10 cellular contexts compared by ENCODE assay signal in genomic region chr11:34600339-34601084, GRCh38. TPM values are rescaled to one million over a fixed set of nuclear protein-coding genes. Genes with fewer than 3 reads are reported as not detected.
DNase-seq lines count a peak whose midpoint lies in the region; ATAC-seq and TF ChIP-seq lines count a peak whose summit lies in the region.
"Had no signal": no experiment of that assay in that cellular context is flagged by ENCODE, and none has a peak within 500 bp of the region (broad histone marks: within the 10 kb centered on the region; RNA-seq: fewer than 3 reads in every experiment).

No MANE protein-coding gene starts in this region.

- no peaks in the 10 kb centered on the region for H3K27me3 Mint-ChIP-seq in WTC11 (ENCODE audit: low read depth)

- H3K4me3 ChIP-seq in right lobe of liver (no peak overlapping the region), upper lobe of left lung (no peak overlapping the region)
- H3K4me3 ChIP-seq: GM12878 had no signal

- H3K9me3 ChIP-seq in right lobe of liver (no peaks in the 10 kb centered on the region), upper lobe of left lung (no peaks in the 10 kb centered on the region)

- H3K36me3 ChIP-seq in right lobe of liver (no peaks in the 10 kb centered on the region), upper lobe of left lung (no peaks in the 10 kb centered on the region)

- ATAC-seq in WTC11 (no peak), right lobe of liver (peak; percentile 91 to 96 (median 92)), upper lobe of left lung (ENCODE audit: low FRiP score in 2 of 2) (peak; percentile 43 to 87)
- ATAC-seq: GM12878 had no signal

- CTCF ChIA-PET in WTC11 (lab: Charles Lee) = interaction anchor here (0.7 to 1.0 kb wide), 2 partner anchors 15 to 37 kb away, joined by 3 read pairs; no protein-coding TSS in a partner anchor

- no peak for TF ChIP-seq EP300 in upper lobe of left lung (IDR thresholded peaks at IDR 0.05)

- no peak for TF ChIP-seq CTCF in WTC11 (IDR thresholded peaks at IDR 0.05)
- TF ChIP-seq CTCF in right lobe of liver (IDR thresholded peaks at IDR 0.05) = no peak
- TF ChIP-seq CTCF in upper lobe of left lung (IDR thresholded peaks at IDR 0.05) = no peak

- H3K4me3 Mint-ChIP-seq in WTC11 = no peak overlapping the region

- WGBS in right lobe of liver (ENCODE audit: insufficient coverage, low coverage, low lambda C conversion rate, missing lambda C conversion rate) = 38% methylated on average over 8 of the region's 11 CpGs
- WGBS in upper lobe of left lung, 2 donors = 38 to 41% methylated on average over 6 to 11 of the region's 11 CpGs

- H3K36me3 Mint-ChIP-seq in WTC11 = no peaks in the 10 kb centered on the region; the same call in 1 of the 2 replicates

- H3K27me3 ChIP-seq in right lobe of liver (no peaks in the 10 kb centered on the region), upper lobe of left lung (no peaks in the 10 kb centered on the region)

- H3K4me1 Mint-ChIP-seq in WTC11 = peaks cover 5% of the 10 kb centered on the region; the same call in 1 of the 2 replicates

- no peak overlapping the region for H3K27ac Mint-ChIP-seq in WTC11

- TF ChIP-seq POLR2A in right lobe of liver (IDR thresholded peaks at IDR 0.05) (no peak), upper lobe of left lung (IDR thresholded peaks at IDR 0.05) (peak in 1 of 4 donors; percentile 41)

- intact Hi-C loops in right lobe of liver (cut with DNase I) = no loop called here

- H3K9me3 Mint-ChIP-seq in WTC11 = peaks cover 12% of the 10 kb centered on the region

- H3K27ac ChIP-seq in right lobe of liver = peak overlapping the region in 2 of 3 donors; percentile 59 to 79
- H3K27ac ChIP-seq in upper lobe of left lung = peak overlapping the region; percentile 66 to 77 (median 74)

- DNase-seq in HUDEP-2 (lab: John Stamatoyannopoulos, UW; ENCODE audit: unreplicated experiment in 76 of 76) (peak in 70 of 76 experiments; percentile 8 to 79 (median 55)), WTC11 (ENCODE audit: low spot score) (no peak), right lobe of liver (peak; percentile 55 to 81 (median 62)), upper lobe of left lung (peak; percentile 38 to 66), NCI-H748 treated with DMSO at 0.1 percent for 48 hours (lab: John Stamatoyannopoulos, UW) (no peak), Ammon's horn (ENCODE audit: low spot score) (no peak)
- DNase-seq in stimulated activated CD4-positive, alpha-beta T cell treated with anti-CD3 and anti-CD28 coated beads, Interleukin-4, amount 100 ng/mL, for 1 hour = no peak
- DNase-seq: GOT3; stimulated activated CD4-positive, alpha-beta T cell treated with anti-CD3 and anti-CD28 coated beads, Interleukin-2, amount 100 ng/mL, for 48 hours had no signal

- H3K4me1 ChIP-seq in right lobe of liver = peaks cover 0 to 13% (median 6%) of the 10 kb centered on the region in 4 donors
- peaks cover 18 to 44% (median 32%) of the 10 kb centered on the region in 4 donors for H3K4me1 ChIP-seq in upper lobe of left lung

- POLR2A ChIA-PET in WTC11 (lab: Charles Lee) = no interaction called here

TF ChIP-seq in WTC11, 78 proteins besides CTCF, POLR2A, EP300 and RAD21:
- TF ChIP-seq GABPB1 (CRISPR knock-in tag; IDR thresholded peaks at IDR 0.05) = peak; percentile 31; the same call in 1 of the 2 replicates
- TF ChIP-seq JAZF1 (CRISPR knock-in tag; IDR thresholded peaks at IDR 0.05) = no peak
- no peak for TF ChIP-seq ZBTB43 (CRISPR knock-in tag; IDR thresholded peaks at IDR 0.05)
- TF ChIP-seq PRDM15 (CRISPR knock-in tag; IDR thresholded peaks at IDR 0.05) = no peak
- no peak for TF ChIP-seq HMGA2 (CRISPR knock-in tag; IDR thresholded peaks at IDR 0.05)
- TF ChIP-seq ATF2 (CRISPR knock-in tag; IDR thresholded peaks at IDR 0.05; ENCODE audit: borderline replicate concordance, low read depth) = no peak

RNA-seq across cellular contexts. Expression of gene EHF, which starts 20.4 kb away (rescaled TPM):
- total RNA-seq in WTC11 (2021) (0.16 to 0.60 TPM (median 0.46 TPM) in 3 replicates), right lobe of liver (1 to 10 TPM in 5 of 6 experiments, under 1 TPM in 1; 1.00 to 3.3 (median 1.5) TPM), upper lobe of left lung (100 to 1,000 TPM in 1 of 6 donors, 10 to 100 TPM in 5; 31.8 to 122 (median 57.7) TPM)

Comparison
In these comparisons a context has a peak if more than half of its experiments do, and no peak if none do; other contexts are left out.
1. DNase-seq: peak in HUDEP-2 (70 of 76), right lobe of liver (3 of 3) and upper lobe of left lung (2 of 2); none in WTC11 (single experiment), NCI-H748 treated with DMSO at 0.1 percent for 48 hours (single experiment), Ammon's horn (single experiment) and stimulated activated CD4-positive, alpha-beta T cell treated with anti-CD3 and anti-CD28 coated beads, Interleukin-4, amount 100 ng/mL, for 1 hour (single experiment).
2. RNA of gene EHF, which starts 20.4 kb away (total RNA-seq): 31.8 to 122 TPM in upper lobe of left lung; 1.00 to 3.3 TPM in right lobe of liver and 0.16 to 0.60 TPM in WTC11; every median in the first group is over 4 times any median in the second.